In genomic region chr1:41200728-41201127, GRCh38 we compare ENCODE assay signal across 23 cellular contexts.
"Had no signal": no experiment of that assay in that cellular context is flagged by ENCODE, and none has a peak within 500 bp of the region (broad histone marks: within the 10 kb centered on the region; RNA-seq: fewer than 3 reads in every experiment).

No MANE protein-coding gene starts in this region.

- H3K27ac ChIP-seq: left ventricle myocardium inferior, neural progenitor cell, neutrophil, right atrium auricular region, right lobe of liver, tibial nerve, vagina had no signal

- H3K4me2 ChIP-seq: neural progenitor cell, smooth muscle cell had no signal

- H3K9me3 ChIP-seq: neutrophil, right lobe of liver, vagina had no signal

- DNase-seq: islet precursor cell; left ventricle myocardium inferior; mesendoderm; naive B cell; natural killer cell; nephron progenitor cell; occipital lobe; right lobe of liver; stimulated activated CD4-positive, alpha-beta T cell treated with anti-CD3 and anti-CD28 coated beads, Interleukin-1b, Interleukin-23, amount 100 ng/mL, for 48 hours; stimulated activated CD4-positive, alpha-beta T cell treated with anti-CD3 and anti-CD28 coated beads, Interleukin-2, amount 100 ng/mL, for 48 hours; stimulated activated CD4-positive, alpha-beta T cell treated with anti-CD3 and anti-CD28 coated beads, Interleukin-4, amount 100 ng/mL, for 4 hours; stimulated activated CD8-positive, alpha-beta memory T cell treated with anti-CD3 and anti-CD28 coated beads, Interleukin-4, amount 100 ng/mL, for 48 hours; stimulated activated naive CD4-positive, alpha-beta T cell treated with Interleukin-2 at 50 U/mL for 16 hours; stimulated activated naive CD8-positive, alpha-beta T cell treated with anti-CD3 and anti-CD28 coated beads, Interleukin-15, amount 100 ng/mL, for 72 hours; substantia nigra had no signal

- H2AFZ ChIP-seq: neural progenitor cell had no signal

- H3K4me1 ChIP-seq: neural progenitor cell, vagina had no signal

- ATAC-seq: natural killer cell; right lobe of liver; stimulated activated memory B cell treated with anti-CD40 and anti-IgM and Interleukin-4, amounts not matched to agents 10 μg/mL and 1 μg/mL and 100 μg/mL, for 72 hours; stimulated activated naive CD8-positive, alpha-beta T cell treated with anti-CD3 and anti-CD28 coated beads, Interleukin-15, amount 100 ng/mL, for 72 hours had no signal

- H3K4me3 ChIP-seq: left ventricle myocardium inferior, lung, neural progenitor cell, right atrium auricular region, right lobe of liver, smooth muscle cell, tibial nerve, vagina had no signal

- H3K9ac ChIP-seq: neural progenitor cell had no signal

- H3K36me3 ChIP-seq: left ventricle myocardium inferior, neutrophil, right atrium auricular region, right lobe of liver, vagina had no signal

- H3K27me3 ChIP-seq: neural progenitor cell, neutrophil, right atrium auricular region, right lobe of liver, tibial nerve, vagina had no signal
